Comparison of ENCODE assay signal across 21 cellular contexts in genomic region chr3:42189746-42190145, GRCh38.
DNase-seq lines count a peak whose midpoint lies in the region; ATAC-seq and TF ChIP-seq lines count a peak whose summit lies in the region.
"Had no signal": no experiment of that assay in that cellular context is flagged by ENCODE, and none has a peak within 500 bp of the region (broad histone marks: within the 10 kb centered on the region; RNA-seq: fewer than 3 reads in every experiment).

No MANE protein-coding gene starts in this region.

- H3K4me3 Mint-ChIP-seq in Calu3 (ENCODE audit: low read depth, unreplicated experiment) (no peak overlapping the region), chondrocyte (ENCODE audit: unreplicated experiment) (no peak overlapping the region), progenitor cell of endocrine pancreas (ENCODE audit: low read depth) (no peak overlapping the region)
- H3K4me3 Mint-ChIP-seq in activated T-helper 2 cell treated with anti-CD3 and anti-CD28 coated beads, Interferon-gamma antibody, Interleukin-2, Interleukin-4, amounts not matched to agents 10 μg/mL and 5 μg/mL and 100 μg/mL, durations not matched to agents 14 hours and 24 hours and 36 hours (ENCODE audit: low read depth), result no peak overlapping the region
- H3K4me3 Mint-ChIP-seq: activated CD4-positive, alpha-beta T cell treated with anti-CD3 and anti-CD28 coated beads, Interleukin-2, amount 10 ng/mL, durations not matched to agents 24 days and 14 days; activated naive CD8-positive, alpha-beta T cell; activated T-cell treated with anti-CD3 and anti-CD28 coated beads, Interleukin-2, amount 50 U/mL, for 72 hours; CD4-positive, alpha-beta T cell; neural progenitor cell; T-helper 2 cell treated with Interferon-gamma antibody and Interleukin-4, amounts not matched to agents 5 μg/mL and 100 μg/mL, for 36 hours had no signal

- no TSS peak for BruUV-seq in Calu3 (replicated peaks; lab: Mats Ljungman, UMichigan)

- no peak for ATAC-seq in GM21515 (IDR thresholded peaks at IDR 0.05; ENCODE audit: unreplicated experiment)
- no peak for ATAC-seq in HG03432 (IDR thresholded peaks at IDR 0.05; ENCODE audit: unreplicated experiment)
- ATAC-seq: activated T-cell treated with anti-CD3 and anti-CD28 coated beads, Interleukin-2, amount 50 U/mL, for 72 hours; body of pancreas; SK-N-SH treated with all-trans-retinoic acid at 6 μM for 48 hours had no signal

- H3K4me1 Mint-ChIP-seq in Calu3 (ENCODE audit: low read depth, unreplicated experiment), result peaks cover 50% of the 10 kb centered on the region
- H3K4me1 Mint-ChIP-seq in chondrocyte (ENCODE audit: low read depth), result peaks cover 16% of the 10 kb centered on the region
- H3K4me1 Mint-ChIP-seq in progenitor cell of endocrine pancreas (ENCODE audit: low read depth), result peaks cover 10% of the 10 kb centered on the region
- H3K4me1 Mint-ChIP-seq in activated T-helper 2 cell treated with anti-CD3 and anti-CD28 coated beads, Interferon-gamma antibody, Interleukin-2, Interleukin-4, amounts not matched to agents 10 μg/mL and 5 μg/mL and 100 μg/mL, durations not matched to agents 14 hours and 24 hours and 36 hours (ENCODE audit: low read depth), result peaks cover 25% of the 10 kb centered on the region

- peaks cover 0 to 49% of the 10 kb centered on the region in 2 experiments; a peak in 1 of 3 replicates for H3K36me3 ChIP-seq in HEK293 (ENCODE audit: control insufficient read depth in 2 of 2, insufficient read depth in 1 of 2, low read length in 2 of 2)
- H3K36me3 ChIP-seq: neural progenitor cell had no signal

- H3K27me3 Mint-ChIP-seq in Calu3 (ENCODE audit: unreplicated experiment) (no peaks in the 10 kb centered on the region), chondrocyte (ENCODE audit: low read depth) (no peaks in the 10 kb centered on the region), progenitor cell of endocrine pancreas (no peaks in the 10 kb centered on the region)
- no peaks in the 10 kb centered on the region for H3K27me3 Mint-ChIP-seq in activated T-helper 2 cell treated with anti-CD3 and anti-CD28 coated beads, Interferon-gamma antibody, Interleukin-2, Interleukin-4, amounts not matched to agents 10 μg/mL and 5 μg/mL and 100 μg/mL, durations not matched to agents 14 hours and 24 hours and 36 hours (ENCODE audit: low read depth)
- H3K27me3 Mint-ChIP-seq: activated CD4-positive, alpha-beta T cell treated with anti-CD3 and anti-CD28 coated beads, Interleukin-2, amount 10 ng/mL, durations not matched to agents 24 days and 14 days; activated naive CD8-positive, alpha-beta T cell; CD4-positive, alpha-beta T cell had no signal

- no peaks in the 10 kb centered on the region for H3K9me3 Mint-ChIP-seq in Calu3 (ENCODE audit: low read depth, unreplicated experiment)
- no peaks in the 10 kb centered on the region for H3K9me3 Mint-ChIP-seq in chondrocyte (ENCODE audit: low read depth)
- no peaks in the 10 kb centered on the region for H3K9me3 Mint-ChIP-seq in progenitor cell of endocrine pancreas (ENCODE audit: low read depth)
- H3K9me3 Mint-ChIP-seq in activated T-helper 2 cell treated with anti-CD3 and anti-CD28 coated beads, Interferon-gamma antibody, Interleukin-2, Interleukin-4, amounts not matched to agents 10 μg/mL and 5 μg/mL and 100 μg/mL, durations not matched to agents 14 hours and 24 hours and 36 hours, result no peaks in the 10 kb centered on the region
- H3K9me3 Mint-ChIP-seq: activated CD4-positive, alpha-beta T cell treated with anti-CD3 and anti-CD28 coated beads, Interleukin-2, amount 10 ng/mL, durations not matched to agents 24 days and 14 days; activated T-cell treated with anti-CD3 and anti-CD28 coated beads, Interleukin-2, amount 50 U/mL, for 72 hours; CD4-positive, alpha-beta T cell; neural progenitor cell; T-helper 2 cell treated with Interferon-gamma antibody and Interleukin-4, amounts not matched to agents 5 μg/mL and 100 μg/mL, for 36 hours had no signal

- CTCF ChIA-PET in Calu3 (lab: Charles Lee), result interaction anchor here (0.6 to 3.6 kb wide), 5 partner anchors 9 to 71 kb away, joined by 4 to 119 read pairs (median 16); no protein-coding TSS in a partner anchor
- CTCF ChIA-PET in HEK293 (lab: Yijun Ruan, JAX), result interaction anchor here (0.6 to 4.1 kb wide), 8 partner anchors 9 to 295 kb away, joined by 3 to 83 read pairs (median 8); no protein-coding TSS in a partner anchor

- no peak overlapping the region for H3K27ac Mint-ChIP-seq in Calu3 (ENCODE audit: unreplicated experiment)
- peak overlapping the region; percentile 51 for H3K27ac Mint-ChIP-seq in chondrocyte (ENCODE audit: unreplicated experiment)
- H3K27ac Mint-ChIP-seq in progenitor cell of endocrine pancreas, result peak overlapping the region; percentile 64
- no peak overlapping the region for H3K27ac Mint-ChIP-seq in activated T-helper 2 cell treated with anti-CD3 and anti-CD28 coated beads, Interferon-gamma antibody, Interleukin-2, Interleukin-4, amounts not matched to agents 10 μg/mL and 5 μg/mL and 100 μg/mL, durations not matched to agents 14 hours and 24 hours and 36 hours
- H3K27ac Mint-ChIP-seq: activated CD4-positive, alpha-beta T cell treated with anti-CD3 and anti-CD28 coated beads, Interleukin-2, amount 10 ng/mL, durations not matched to agents 24 days and 14 days; activated naive CD8-positive, alpha-beta T cell; activated T-cell treated with anti-CD3 and anti-CD28 coated beads, Interleukin-2, amount 50 U/mL, for 72 hours; CD4-positive, alpha-beta T cell; neural progenitor cell; T-helper 2 cell treated with Interferon-gamma antibody and Interleukin-4, amounts not matched to agents 5 μg/mL and 100 μg/mL, for 36 hours had no signal

- no peak overlapping the region for H3K27ac ChIP-seq in HEK293 (ENCODE audit: extremely low read depth, low read depth, low read length)
- H3K27ac ChIP-seq: body of pancreas, neural progenitor cell had no signal

- intact Hi-C loops in Calu3 (cut with micrococcal nuclease; ENCODE audit: unreplicated experiment), result no loop called here
- intact Hi-C loops in activated T-helper 2 cell treated with anti-CD3 and anti-CD28 coated beads, Interferon-gamma antibody, Interleukin-2, Interleukin-4, amounts not matched to agents 10 μg/mL and 5 μg/mL and 100 μg/mL, durations not matched to agents 14 hours and 24 hours and 36 hours (cut with micrococcal nuclease), result loop anchor here (2.0 kb wide), 1 partner anchor 71 kb away; no protein-coding TSS in a partner anchor

- H3K9me3 ChIP-seq in HEK293 (ENCODE audit: control insufficient read depth, insufficient read depth, low read depth, low read length), result no peaks in the 10 kb centered on the region
- H3K9me3 ChIP-seq: body of pancreas, upper lobe of left lung had no signal

- H3K4me1 ChIP-seq in HEK293 (ENCODE audit: control insufficient read depth, insufficient read depth, low read length), result no peaks in the 10 kb centered on the region
- H3K4me1 ChIP-seq: neural progenitor cell had no signal

- no peak overlapping the region for H3K4me3 ChIP-seq in HEK293 (ENCODE audit: low read depth, low read length)
- H3K4me3 ChIP-seq: body of pancreas, neural progenitor cell, upper lobe of left lung had no signal

- TF ChIP-seq CTCF in Calu3 (IDR thresholded peaks at IDR 0.05; ENCODE audit: unreplicated experiment) (no peak), HEK293 (tag by site-specific recombination; IDR thresholded peaks at IDR 0.05) (no peak), chondrocyte (IDR thresholded peaks at IDR 0.05) (no peak), progenitor cell of endocrine pancreas (IDR thresholded peaks at IDR 0.05; ENCODE audit: unreplicated experiment) (no peak)

- peaks cover 65% of the 10 kb centered on the region for H3K36me3 Mint-ChIP-seq in Calu3 (ENCODE audit: insufficient read depth, unreplicated experiment)
- H3K36me3 Mint-ChIP-seq in chondrocyte (ENCODE audit: low read depth), result peaks cover 19% of the 10 kb centered on the region
- H3K36me3 Mint-ChIP-seq in progenitor cell of endocrine pancreas (ENCODE audit: insufficient read depth), result peaks cover 10% of the 10 kb centered on the region
- H3K36me3 Mint-ChIP-seq in activated T-helper 2 cell treated with anti-CD3 and anti-CD28 coated beads, Interferon-gamma antibody, Interleukin-2, Interleukin-4, amounts not matched to agents 10 μg/mL and 5 μg/mL and 100 μg/mL, durations not matched to agents 14 hours and 24 hours and 36 hours (ENCODE audit: low read depth), result peaks cover 40% of the 10 kb centered on the region

- POLR2A ChIA-PET in HEK293 (lab: Yijun Ruan, JAX), result no interaction called here

- DNase-seq in Calu3 (peak; percentile 27), chondrocyte (ENCODE audit: low spot score) (no peak), progenitor cell of endocrine pancreas (ENCODE audit: low spot score, unreplicated experiment) (no peak), activated gamma-delta T cell (lab: John Stamatoyannopoulos, UW) (no peak)
- no peak for DNase-seq in activated T-helper 2 cell treated with anti-CD3 and anti-CD28 coated beads, Interferon-gamma antibody, Interleukin-2, Interleukin-4, amounts not matched to agents 10 μg/mL and 5 μg/mL and 100 μg/mL, durations not matched to agents 14 hours and 24 hours and 36 hours (ENCODE audit: low spot score)
- DNase-seq: activated CD4-positive, alpha-beta T cell treated with anti-CD3 and anti-CD28 coated beads, Interleukin-2, amount 10 ng/mL, durations not matched to agents 24 days and 14 days; activated T-cell treated with anti-CD3 and anti-CD28 coated beads, Interleukin-2, amount 50 U/mL, for 72 hours; body of pancreas; CD4-positive, alpha-beta T cell; effector CD8-positive, alpha-beta T cell; foreskin melanocyte; hypothalamus; NCI-H187 had no signal

TF ChIP-seq in HEK293, 187 proteins besides CTCF, POLR2A, EP300 and RAD21 (continues in another document):
- TF ChIP-seq ZFP69B (tag by site-specific recombination; IDR thresholded peaks at IDR 0.05), result peak; percentile 60; the same call in 1 of the 2 replicates
- TF ChIP-seq ZFHX2 (tag by site-specific recombination; conservative IDR thresholded peaks at IDR 0.05), result no peak
- no peak for TF ChIP-seq ZSCAN4 (tag by site-specific recombination; IDR thresholded peaks at IDR 0.05)
- 0 out of 2 replicates have a peak, but pooled peaks have one; percentile 27 for TF ChIP-seq ZBTB8A (tag by site-specific recombination; IDR thresholded peaks at IDR 0.05)
- TF ChIP-seq ZNF341 (tag by site-specific recombination; IDR thresholded peaks at IDR 0.05; ENCODE audit: low read depth), result no peak

Comparison
In these comparisons a context has a peak if more than half of its experiments do, and no peak if none do; other contexts are left out.
1. H3K27ac Mint-ChIP-seq: peak in chondrocyte (single experiment) and progenitor cell of endocrine pancreas (single experiment); none in Calu3 (single experiment) and activated T-helper 2 cell treated with anti-CD3 and anti-CD28 coated beads, Interferon-gamma antibody, Interleukin-2, Interleukin-4, amounts not matched to agents 10 μg/mL and 5 μg/mL and 100 μg/mL, durations not matched to agents 14 hours and 24 hours and 36 hours (single experiment).